9 cellular contexts compared by ENCODE assay signal in genomic region chr19:13102416-13102665, GRCh38. TPM values are rescaled to one million over a fixed set of nuclear protein-coding genes. Genes with fewer than 3 reads are reported as not detected.
DNase-seq lines count a peak whose midpoint lies in the region; ATAC-seq, FAIRE-seq and TF ChIP-seq lines count a peak whose summit lies in the region.
"Had no signal": no experiment of that assay in that cellular context is flagged by ENCODE, and none has a peak within 500 bp of the region (broad histone marks: within the 10 kb centered on the region; RNA-seq: fewer than 3 reads in every experiment).

No MANE protein-coding gene starts in this region.

- no peak overlapping the region for H3K27ac Mint-ChIP-seq in activated CD4-positive, alpha-beta T cell treated with anti-CD3 and anti-CD28 coated beads for 36 hours
- H3K27ac Mint-ChIP-seq in activated T-cell treated with anti-CD3 and anti-CD28 coated beads, Interleukin-2, amount 50 U/mL, for 72 hours: no peak overlapping the region

- TF ChIP-seq CTCF in kidney (IDR thresholded peaks at IDR 0.05; ENCODE audit: borderline replicate concordance, extremely low read depth, insufficient read depth): no peak
- no peak for TF ChIP-seq CTCF in suprapubic skin (IDR thresholded peaks at IDR 0.05)

- peaks cover 8% of the 10 kb centered on the region for H3K36me3 Mint-ChIP-seq in activated CD4-positive, alpha-beta T cell treated with anti-CD3 and anti-CD28 coated beads for 36 hours (ENCODE audit: low read depth)
- peaks cover 0 to 5% of the 10 kb centered on the region in 2 donors for H3K36me3 Mint-ChIP-seq in activated T-cell treated with anti-CD3 and anti-CD28 coated beads, Interleukin-2, amount 50 U/mL, for 72 hours (ENCODE audit: insufficient read depth in 2 of 2)

- peak overlapping the region; percentile 62 for H3K4me3 Mint-ChIP-seq in activated CD4-positive, alpha-beta T cell treated with anti-CD3 and anti-CD28 coated beads for 36 hours
- H3K4me3 Mint-ChIP-seq in activated T-cell treated with anti-CD3 and anti-CD28 coated beads, Interleukin-2, amount 50 U/mL, for 72 hours: peak overlapping the region; percentile 67 to 78

- ATAC-seq in activated CD4-positive, alpha-beta T cell treated with anti-CD3 and anti-CD28 coated beads for 36 hours: no peak
- ATAC-seq in activated T-cell treated with anti-CD3 and anti-CD28 coated beads, Interleukin-2, amount 50 U/mL, for 72 hours (replicated peaks in 1 of 2): no peak

- TF ChIP-seq EP300 in suprapubic skin (IDR thresholded peaks at IDR 0.05): no peak

- WGBS in suprapubic skin: 0% methylated on average over 3 of the region's 7 CpGs

- POLR2A ChIA-PET in activated CD4-positive, alpha-beta T cell treated with anti-CD3 and anti-CD28 coated beads for 36 hours (lab: Charles Lee): no interaction called here

- no peaks in the 10 kb centered on the region for H3K27me3 ChIP-seq in suprapubic skin

- CTCF ChIA-PET in activated CD4-positive, alpha-beta T cell treated with anti-CD3 and anti-CD28 coated beads for 36 hours (lab: Charles Lee): interaction anchor here (0.6 kb wide), 1 partner anchor 72 kb away, joined by 3 read pairs; no protein-coding TSS in a partner anchor

- H3K9ac ChIP-seq in kidney (ENCODE audit: low read length in 2 of 2): peak overlapping the region; percentile 46 to 69

- peaks cover 13% of the 10 kb centered on the region for H3K27me3 Mint-ChIP-seq in activated CD4-positive, alpha-beta T cell treated with anti-CD3 and anti-CD28 coated beads for 36 hours
- peaks cover 12% of the 10 kb centered on the region for H3K27me3 Mint-ChIP-seq in activated T-cell treated with anti-CD3 and anti-CD28 coated beads, Interleukin-2, amount 50 U/mL, for 72 hours (ENCODE audit: low read depth)

- DNase-seq in activated CD4-positive, alpha-beta T cell treated with anti-CD3 and anti-CD28 coated beads for 36 hours: no peak
- no peak for DNase-seq in activated CD4-positive, alpha-beta T cell treated with anti-CD3 and anti-CD28 coated beads for 4 hours
- no peak for DNase-seq in activated T-cell treated with anti-CD3 and anti-CD28 coated beads, Interleukin-2, amount 50 U/mL, for 72 hours
- no peak for DNase-seq in kidney
- DNase-seq in suprapubic skin (ENCODE audit: low spot score in 2 of 2): no peak
- no peak for DNase-seq in AML-193 (lab: John Stamatoyannopoulos, UW)
- no peak for DNase-seq in head of caudate nucleus
- no peak for DNase-seq in middle frontal gyrus (ENCODE audit: extremely low spot score, low spot score)

- H3K9me3 Mint-ChIP-seq in activated CD4-positive, alpha-beta T cell treated with anti-CD3 and anti-CD28 coated beads for 36 hours (ENCODE audit: low read depth): no peaks in the 10 kb centered on the region
- peaks cover 0 to 5% of the 10 kb centered on the region in 2 donors for H3K9me3 Mint-ChIP-seq in activated T-cell treated with anti-CD3 and anti-CD28 coated beads, Interleukin-2, amount 50 U/mL, for 72 hours

- H3K36me3 ChIP-seq in kidney (ENCODE audit: control insufficient read depth in 1 of 2, insufficient read depth in 2 of 2, low read length in 2 of 2) (no peaks in the 10 kb centered on the region), suprapubic skin (peaks cover 3% of the 10 kb centered on the region)

- FAIRE-seq in kidney (lab: Jason Lieb, UNC): no peak

- peak overlapping the region; percentile 53 to 63 for H3K4me3 ChIP-seq in kidney (ENCODE audit: low read length in 2 of 2)
- H3K4me3 ChIP-seq in suprapubic skin: peak overlapping the region; percentile 53

- intact Hi-C loops in activated CD4-positive, alpha-beta T cell treated with anti-CD3 and anti-CD28 coated beads for 36 hours (cut with DNase I, micrococcal nuclease): loop anchor here in 1 of 2 experiments (5.0 kb wide), 1 partner anchor 160 kb away; no protein-coding TSS in a partner anchor
- intact Hi-C loops in kidney (cut with DNase I) (no loop called here), head of caudate nucleus (cut with DNase I) (no loop called here)

- H3K9me3 ChIP-seq in kidney (ENCODE audit: control insufficient read depth in 1 of 2, low read length in 2 of 2) (no peaks in the 10 kb centered on the region), suprapubic skin (no peaks in the 10 kb centered on the region)

- no peak for TF ChIP-seq POLR2A in suprapubic skin (IDR thresholded peaks at IDR 0.05)

- peak overlapping the region; percentile 41 to 72 for H3K27ac ChIP-seq in kidney (ENCODE audit: low read depth in 2 of 2, low read length in 2 of 2)
- H3K27ac ChIP-seq in suprapubic skin: peak overlapping the region; percentile 71

- H3K4me1 ChIP-seq in kidney (ENCODE audit: control insufficient read depth in 1 of 2, insufficient read depth in 1 of 2, low read depth in 1 of 2, low read length in 2 of 2) (peaks cover 4 to 25% of the 10 kb centered on the region in 2 donors), suprapubic skin (peaks cover 57% of the 10 kb centered on the region)

- peaks cover 47% of the 10 kb centered on the region for H3K4me1 Mint-ChIP-seq in activated CD4-positive, alpha-beta T cell treated with anti-CD3 and anti-CD28 coated beads for 36 hours
- peaks cover 43% of the 10 kb centered on the region for H3K4me1 Mint-ChIP-seq in activated T-cell treated with anti-CD3 and anti-CD28 coated beads, Interleukin-2, amount 50 U/mL, for 72 hours (ENCODE audit: low read depth)

RNA-seq across cellular contexts. Expression of gene LYL1, which starts 0.3 kb away (rescaled TPM):
- total RNA-seq in activated CD4-positive, alpha-beta T cell treated with anti-CD3 and anti-CD28 coated beads for 36 hours: 1 to 10 TPM; 2.0 to 2.5 TPM
- 1 to 10 TPM; 4.8 to 6.3 TPM for total RNA-seq in activated T-cell treated with anti-CD3 and anti-CD28 coated beads, Interleukin-2, amount 50 U/mL, for 72 hours
- total RNA-seq in kidney: 13.8 TPM
- 8.5 TPM for polyA plus RNA-seq in kidney (ENCODE audit: insufficient read depth, low read depth, low replicate concordance)
- 1 to 10 TPM; 1.5 to 2.7 (median 2.2) TPM for total RNA-seq in suprapubic skin
- total RNA-seq: A673 had no signal

RNA-seq across cellular contexts. Expression of gene TRMT1, which starts 14.2 kb away (rescaled TPM):
- 10 to 100 TPM; 73.0 to 96.1 TPM for total RNA-seq in activated CD4-positive, alpha-beta T cell treated with anti-CD3 and anti-CD28 coated beads for 36 hours
- total RNA-seq in activated T-cell treated with anti-CD3 and anti-CD28 coated beads, Interleukin-2, amount 50 U/mL, for 72 hours: 10 to 100 TPM; 41.0 to 46.0 TPM
- total RNA-seq in kidney: 40.0 TPM
- polyA plus RNA-seq in kidney (ENCODE audit: insufficient read depth, low read depth, low replicate concordance): 22.7 TPM
- 10 to 100 TPM; 35.1 to 46.2 (median 40.6) TPM for total RNA-seq in suprapubic skin

RNA-seq across cellular contexts. Expression of gene NACC1, which starts 15.7 kb away (rescaled TPM):
- total RNA-seq in activated CD4-positive, alpha-beta T cell treated with anti-CD3 and anti-CD28 coated beads for 36 hours: 10 to 100 TPM; 77.5 to 84.5 TPM
- total RNA-seq in activated T-cell treated with anti-CD3 and anti-CD28 coated beads, Interleukin-2, amount 50 U/mL, for 72 hours: 10 to 100 TPM; 53.6 to 76.0 TPM
- total RNA-seq in kidney: 46.1 TPM
- polyA plus RNA-seq in kidney (ENCODE audit: insufficient read depth, low read depth, low replicate concordance): 16.7 TPM
- total RNA-seq in suprapubic skin: 10 to 100 TPM; 13.4 to 47.6 (median 35.3) TPM

RNA-seq across cellular contexts. Expression of gene STX10, which starts 47.8 kb away (rescaled TPM):
- 10 to 100 TPM; 64.8 to 71.4 TPM for total RNA-seq in activated CD4-positive, alpha-beta T cell treated with anti-CD3 and anti-CD28 coated beads for 36 hours
- 10 to 100 TPM; 73.9 to 89.9 TPM for total RNA-seq in activated T-cell treated with anti-CD3 and anti-CD28 coated beads, Interleukin-2, amount 50 U/mL, for 72 hours
- total RNA-seq in kidney (39.5 TPM), suprapubic skin (100 to 1,000 TPM in 1 of 4 donors, 10 to 100 TPM in 3; 71.9 to 110 (median 82.2) TPM)
- polyA plus RNA-seq in kidney (ENCODE audit: insufficient read depth, low read depth, low replicate concordance): 52.9 TPM

RNA-seq across cellular contexts. Expression of gene IER2, which starts 47.9 kb away (rescaled TPM):
- 100 to 1,000 TPM; 109 to 118 TPM for total RNA-seq in activated CD4-positive, alpha-beta T cell treated with anti-CD3 and anti-CD28 coated beads for 36 hours
- 100 to 1,000 TPM; 168 to 184 TPM for total RNA-seq in activated T-cell treated with anti-CD3 and anti-CD28 coated beads, Interleukin-2, amount 50 U/mL, for 72 hours
- total RNA-seq in kidney (73.9 TPM), suprapubic skin (100 to 1,000 TPM; 154 to 377 (median 214) TPM)
- 96.7 TPM for polyA plus RNA-seq in kidney (ENCODE audit: insufficient read depth, low read depth, low replicate concordance)
